In the genomic region with DNA sequence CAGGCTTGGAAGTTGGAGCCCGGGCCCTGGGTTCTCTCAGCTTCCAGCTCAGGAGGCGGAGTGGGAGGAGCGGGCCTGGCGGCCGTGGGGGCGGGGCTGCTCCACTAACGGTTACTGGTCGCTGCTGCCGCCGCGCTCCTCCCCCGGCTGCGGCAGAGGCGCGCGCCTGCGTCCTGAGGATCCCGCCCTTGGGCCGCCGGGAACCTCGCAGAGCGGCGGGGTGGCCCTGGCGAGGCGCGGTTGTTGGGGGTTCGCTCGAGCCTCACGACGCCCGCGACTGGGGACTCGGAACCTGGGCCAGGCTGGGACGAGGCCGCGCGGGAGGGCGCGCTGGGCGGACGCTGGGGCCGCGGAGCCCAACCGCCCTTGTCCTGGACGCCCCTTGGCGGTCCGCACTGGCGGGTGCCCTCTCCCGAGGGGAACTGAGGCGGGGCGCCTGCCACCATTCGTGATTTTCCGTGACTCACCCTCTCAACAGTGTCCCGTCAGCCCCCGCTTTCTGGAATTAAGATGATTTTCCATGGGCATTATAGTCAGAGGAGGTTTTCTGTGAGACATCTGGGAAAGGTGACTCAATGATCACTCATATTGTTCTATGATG, we compare ENCODE assay signal across 10 cellular contexts. TPM values are rescaled to one million over a fixed set of nuclear protein-coding genes. Genes with fewer than 3 reads are reported as not detected.
A peak's percentile ranks its signal among the peaks of the same experiment; 100 is the strongest.
DNase-seq lines count a peak whose midpoint lies in the region; ATAC-seq and TF ChIP-seq lines count a peak whose summit lies in the region.
"Had no signal": no experiment of that assay in that cellular context is flagged by ENCODE, and none has a peak within 500 bp of the region (broad histone marks: within the 10 kb centered on the region; RNA-seq: fewer than 3 reads in every experiment).

No MANE protein-coding gene starts in this region.

- no peaks in the 10 kb centered on the region for H3K27me3 ChIP-seq in adrenal gland

- no peaks in the 10 kb centered on the region for H3K36me3 ChIP-seq in adrenal gland (replicated peaks in 1 of 2)

- no peak for TF ChIP-seq CTCF in adrenal gland (IDR thresholded peaks at IDR 0.05)

- no peak for TF ChIP-seq POLR2A in adrenal gland (IDR thresholded peaks at IDR 0.05)

- WGBS in adrenal gland, 4 donors, result 9 to 31% (median 11%) methylated on average over 9 to 55 of the region's 55 CpGs

- no peaks in the 10 kb centered on the region for H3K9me3 ChIP-seq in adrenal gland (replicated peaks in 1 of 3)

- intact Hi-C loops in adrenal gland (cut with DNase I), result no loop called here

- DNase-seq in NCI-H510A (lab: John Stamatoyannopoulos, UW) (peak; percentile 70), adrenal gland (peak; percentile 31 to 82 (median 51)), iPS-NIHi7 (ENCODE audit: extremely low spot score) (peak; percentile 93), Kasumi-1 (lab: John Stamatoyannopoulos, UW) (no peak)
- peak; percentile 17 to 43 for DNase-seq in stimulated activated CD4-positive, alpha-beta T cell treated with anti-CD3 and anti-CD28 coated beads, Interleukin-15, amount 100 ng/mL, for 48 hours (ENCODE audit: low read depth in 2 of 2)

- peak overlapping the region in 1 of 4 donors; percentile 50 for H3K4me3 ChIP-seq in adrenal gland

- no peaks in the 10 kb centered on the region for H3K4me1 ChIP-seq in adrenal gland (replicated peaks in 1 of 2)

- ATAC-seq in HG03439 (IDR thresholded peaks at IDR 0.05; ENCODE audit: unreplicated experiment) (no peak), HG03342 (IDR thresholded peaks at IDR 0.05; ENCODE audit: unreplicated experiment) (no peak)
- ATAC-seq in activated CD4-positive, CD25-positive, alpha-beta regulatory T cell treated with anti-CD3 and anti-CD28 coated beads, Interleukin-2, amount 50 U/mL, for 24 hours, result no peak

- peak overlapping the region in 1 of 5 donors; percentile 53 for H3K27ac ChIP-seq in adrenal gland
- H3K27ac ChIP-seq: HL-60 had no signal

RNA-seq across cellular contexts. Expression of gene OR2G3, which starts 34.1 kb away (rescaled TPM):
- total RNA-seq in adrenal gland, result not detected
- not detected for polyA plus RNA-seq in adrenal gland
- total RNA-seq: temporal lobe had no signal

RNA-seq across cellular contexts. Expression of gene OR13G1, which starts 40.1 kb away (rescaled TPM):
- total RNA-seq in adrenal gland, result not detected
- not detected for polyA plus RNA-seq in adrenal gland
- total RNA-seq: temporal lobe had no signal

RNA-seq across cellular contexts. Expression of gene OR2G2, which starts 51.3 kb away (rescaled TPM):
- total RNA-seq in adrenal gland, result not detected
- not detected for polyA plus RNA-seq in adrenal gland
- total RNA-seq: temporal lobe had no signal

Comparison
In these comparisons a context has a peak if more than half of its experiments do, and no peak if none do; other contexts are left out.
1. DNase-seq: peak in NCI-H510A (single experiment), adrenal gland (7 of 7), iPS-NIHi7 (single experiment) and stimulated activated CD4-positive, alpha-beta T cell treated with anti-CD3 and anti-CD28 coated beads, Interleukin-15, amount 100 ng/mL, for 48 hours (2 of 2); none in Kasumi-1 (0 of 2).